ENCODE assay signal across 8 cellular contexts in genomic region chr16:67841198-67841815, GRCh38. TPM values are rescaled to one million over a fixed set of nuclear protein-coding genes. Genes with fewer than 3 reads are reported as not detected.
DNase-seq lines count a peak whose midpoint lies in the region; ATAC-seq, FAIRE-seq and TF ChIP-seq lines count a peak whose summit lies in the region.

No MANE protein-coding gene starts in this region.

- H3K27ac Mint-ChIP-seq in activated CD8-positive, alpha-beta memory T cell treated with anti-CD3 and anti-CD28 coated beads, Interleukin-2, amount 10 ng/mL, durations not matched to agents 7 days and 5 days, result peak overlapping the region; percentile 98
- peak overlapping the region; percentile 88 for H3K27ac Mint-ChIP-seq in astrocyte (ENCODE audit: unreplicated experiment)

- H3K36me3 ChIP-seq in astrocyte (ENCODE audit: insufficient read depth, low read length), result no peaks in the 10 kb centered on the region
- H3K36me3 ChIP-seq in liver (ENCODE audit: control insufficient read depth in 4 of 4, insufficient read depth in 3 of 4, low read depth in 1 of 4, low read length in 3 of 4), result no peaks in the 10 kb centered on the region
- H3K36me3 ChIP-seq in thymus (ENCODE audit: control insufficient read depth, insufficient read depth), result peaks cover 3% of the 10 kb centered on the region

- H3K4me3 ChIP-seq in astrocyte (ENCODE audit: insufficient read depth, low read depth, low read length) (peak overlapping the region; percentile 89), liver (ENCODE audit: low read depth in 1 of 3, low read length in 3 of 3) (peak overlapping the region in 2 of 3 donors; percentile 60 to 78), thymus (ENCODE audit: low read length) (peak overlapping the region; percentile 76)

- peaks cover 5% of the 10 kb centered on the region for H3K36me3 Mint-ChIP-seq in activated CD8-positive, alpha-beta memory T cell treated with anti-CD3 and anti-CD28 coated beads, Interleukin-2, amount 10 ng/mL, durations not matched to agents 7 days and 5 days
- peaks cover 2% of the 10 kb centered on the region for H3K36me3 Mint-ChIP-seq in astrocyte (ENCODE audit: low read depth, unreplicated experiment)

- DNase-seq in activated CD8-positive, alpha-beta memory T cell treated with anti-CD3 and anti-CD28 coated beads, Interleukin-2, amount 10 ng/mL, durations not matched to agents 7 days and 5 days, result no peak
- DNase-seq in activated CD8-positive, alpha-beta memory T cell treated with anti-CD3 and anti-CD28 coated beads for 24 hours, result no peak
- DNase-seq in astrocyte (ENCODE audit: low read depth), result no peak
- no peak for DNase-seq in OCI-M1 (lab: John Stamatoyannopoulos, UW)
- no peak for DNase-seq in T1000 (lab: John Stamatoyannopoulos, UW)

- CTCF ChIA-PET in activated CD8-positive, alpha-beta memory T cell treated with anti-CD3 and anti-CD28 coated beads, Interleukin-2, amount 10 ng/mL, durations not matched to agents 7 days and 5 days (lab: Charles Lee), result interaction anchor here (0.7 to 1.8 kb wide), 4 partner anchors 25 to 939 kb away, joined by 3 to 9 read pairs (median 4); no protein-coding TSS in a partner anchor

- H3K4me1 Mint-ChIP-seq in activated CD8-positive, alpha-beta memory T cell treated with anti-CD3 and anti-CD28 coated beads, Interleukin-2, amount 10 ng/mL, durations not matched to agents 7 days and 5 days, result peaks cover 37% of the 10 kb centered on the region
- peaks cover 25% of the 10 kb centered on the region for H3K4me1 Mint-ChIP-seq in astrocyte (ENCODE audit: low read depth, unreplicated experiment)

- TF ChIP-seq CTCF in astrocyte (IDR thresholded peaks at IDR 0.05; ENCODE audit: insufficient read depth, low read depth, low read length) (no peak), liver (IDR thresholded peaks at IDR 0.05; ENCODE audit: low read depth, low read length, missing input control) (no peak)

- H3K9ac ChIP-seq in astrocyte (ENCODE audit: low read length) (peak overlapping the region; percentile 92), liver (ENCODE audit: low read depth in 1 of 2, low read length in 2 of 2) (peak overlapping the region in 1 of 2 donors; percentile 67)

- H3K27me3 ChIP-seq in astrocyte (ENCODE audit: insufficient read depth, low read length) (no peaks in the 10 kb centered on the region), liver (ENCODE audit: control insufficient read depth in 4 of 4, insufficient read depth in 4 of 4, low read length in 3 of 4) (no peaks in the 10 kb centered on the region), thymus (ENCODE audit: control insufficient read depth, insufficient read depth) (no peaks in the 10 kb centered on the region)

- TF ChIP-seq RAD21 in liver (IDR thresholded peaks at IDR 0.05), result no peak

- H3K27ac ChIP-seq in astrocyte (ENCODE audit: low read depth, low read length) (peak overlapping the region; percentile 98), liver (ENCODE audit: low read depth in 1 of 2, low read length in 2 of 2) (peak overlapping the region; percentile 97 to 99), thymus (ENCODE audit: low read depth) (peak overlapping the region; percentile 67)

- H3K4me3 Mint-ChIP-seq in activated CD8-positive, alpha-beta memory T cell treated with anti-CD3 and anti-CD28 coated beads, Interleukin-2, amount 10 ng/mL, durations not matched to agents 7 days and 5 days, result peak overlapping the region; percentile 91
- peak overlapping the region; percentile 84 for H3K4me3 Mint-ChIP-seq in astrocyte (ENCODE audit: unreplicated experiment)

- H3K9me3 ChIP-seq in astrocyte (ENCODE audit: insufficient read depth, low read depth, low read length) (no peaks in the 10 kb centered on the region), liver (ENCODE audit: control insufficient read depth in 4 of 4, low read length in 3 of 4) (no peaks in the 10 kb centered on the region), thymus (ENCODE audit: control insufficient read depth) (no peaks in the 10 kb centered on the region)

- FAIRE-seq in astrocyte (lab: Jason Lieb, UNC), result no peak

- H3K4me1 ChIP-seq in astrocyte (ENCODE audit: insufficient read depth, low read length), result peaks cover 37% of the 10 kb centered on the region
- peaks cover 7 to 39% (median 32%) of the 10 kb centered on the region in 4 donors for H3K4me1 ChIP-seq in liver (ENCODE audit: control insufficient read depth in 4 of 4, insufficient read depth in 4 of 4, low read length in 3 of 4)
- peaks cover 24% of the 10 kb centered on the region for H3K4me1 ChIP-seq in thymus (ENCODE audit: control insufficient read depth, insufficient read depth, low read length)

- H4K20me1 ChIP-seq in astrocyte (ENCODE audit: insufficient read depth, low read length), result peaks cover 16% of the 10 kb centered on the region

- H3K79me2 ChIP-seq in astrocyte (ENCODE audit: insufficient read depth, low read length), result peaks cover 39% of the 10 kb centered on the region

- no peaks in the 10 kb centered on the region for H3K27me3 Mint-ChIP-seq in activated CD8-positive, alpha-beta memory T cell treated with anti-CD3 and anti-CD28 coated beads, Interleukin-2, amount 10 ng/mL, durations not matched to agents 7 days and 5 days
- H3K27me3 Mint-ChIP-seq in astrocyte (ENCODE audit: low read depth, unreplicated experiment), result no peaks in the 10 kb centered on the region

- ATAC-seq in activated CD8-positive, alpha-beta memory T cell treated with anti-CD3 and anti-CD28 coated beads, Interleukin-2, amount 10 ng/mL, durations not matched to agents 7 days and 5 days, result no peak
- no peak for ATAC-seq in GM18907 (IDR thresholded peaks at IDR 0.05; ENCODE audit: unreplicated experiment)

- H2AFZ ChIP-seq in astrocyte (ENCODE audit: low read depth, low read length), result peak overlapping the region; percentile 96

- H3K4me2 ChIP-seq in astrocyte (ENCODE audit: low read length), result peak overlapping the region; percentile 91

- H3K9me3 Mint-ChIP-seq in activated CD8-positive, alpha-beta memory T cell treated with anti-CD3 and anti-CD28 coated beads, Interleukin-2, amount 10 ng/mL, durations not matched to agents 7 days and 5 days (ENCODE audit: low read depth), result no peaks in the 10 kb centered on the region
- no peaks in the 10 kb centered on the region for H3K9me3 Mint-ChIP-seq in astrocyte (ENCODE audit: unreplicated experiment)

- WGBS in liver, result 54% methylated on average over 17 of the region's 17 CpGs
- 77% methylated on average over 17 of the region's 17 CpGs for WGBS in thymus

TF ChIP-seq in liver, 16 proteins besides CTCF, POLR2A, EP300 and RAD21 (continues in another document):
- TF ChIP-seq EGR1 (IDR thresholded peaks at IDR 0.05; ENCODE audit: low read depth in 2 of 2) (no peak), ATF3 (IDR thresholded peaks at IDR 0.05) (no peak), FOXA2 (IDR thresholded peaks at IDR 0.05) (no peak), NR2F2 (IDR thresholded peaks at IDR 0.05) (no peak), GABPA (IDR thresholded peaks at IDR 0.05 in 1 of 2, conservative IDR thresholded peaks at IDR 0.05 in 1 of 2) (no peak), FOXA1 (IDR thresholded peaks at IDR 0.05) (no peak), YY1 (IDR thresholded peaks at IDR 0.05) (no peak)

RNA-seq across cellular contexts. Expression of gene THAP11, which starts 0.8 kb away (rescaled TPM):
- total RNA-seq in activated CD8-positive, alpha-beta memory T cell treated with anti-CD3 and anti-CD28 coated beads, Interleukin-2, amount 10 ng/mL, durations not matched to agents 7 days and 5 days, result 10 to 100 TPM; 47.9 to 52.7 TPM
- total RNA-seq in astrocyte (16.5 and 18.1 TPM in 2 replicates), liver (10 to 100 TPM; 14.1 to 19.7 TPM)
- polyA plus RNA-seq in liver (1 to 10 TPM; 6.7 to 9.5 TPM), thymus (25.7 TPM)

RNA-seq across cellular contexts. Expression of gene NUTF2, which starts 5.4 kb away (rescaled TPM):
- total RNA-seq in activated CD8-positive, alpha-beta memory T cell treated with anti-CD3 and anti-CD28 coated beads, Interleukin-2, amount 10 ng/mL, durations not matched to agents 7 days and 5 days, result 100 to 1,000 TPM; 114 to 137 TPM
- total RNA-seq in astrocyte, result 214 and 224 TPM in 2 replicates
- total RNA-seq in liver, result 10 to 100 TPM; 27.4 to 69.5 TPM
- 10 to 100 TPM; 51.0 to 58.7 TPM for polyA plus RNA-seq in liver
- polyA plus RNA-seq in thymus, result 106 TPM

RNA-seq across cellular contexts. Expression of gene CENPT, which starts 6.2 kb away (rescaled TPM):
- 10 to 100 TPM; 61.8 to 69.3 TPM for total RNA-seq in activated CD8-positive, alpha-beta memory T cell treated with anti-CD3 and anti-CD28 coated beads, Interleukin-2, amount 10 ng/mL, durations not matched to agents 7 days and 5 days
- total RNA-seq in astrocyte (67.3 and 79.3 TPM in 2 replicates), liver (10 to 100 TPM; 15.9 to 22.7 TPM)
- polyA plus RNA-seq in liver (10 to 100 TPM; 11.4 to 26.9 TPM), thymus (101 TPM)

RNA-seq across cellular contexts. Expression of gene EDC4, which starts 31.5 kb away (rescaled TPM):
- 100 to 1,000 TPM; 122 to 124 TPM for total RNA-seq in activated CD8-positive, alpha-beta memory T cell treated with anti-CD3 and anti-CD28 coated beads, Interleukin-2, amount 10 ng/mL, durations not matched to agents 7 days and 5 days
- 61.5 and 64.8 TPM in 2 replicates for total RNA-seq in astrocyte
- 10 to 100 TPM; 22.9 to 26.8 TPM for total RNA-seq in liver
- polyA plus RNA-seq in liver, result 10 to 100 TPM; 17.7 to 20.3 TPM
- polyA plus RNA-seq in thymus, result 45.0 TPM

RNA-seq across cellular contexts. Expression of gene TSNAXIP1, which starts 34.6 kb away (rescaled TPM):
- under 1 TPM; 0.12 to 0.45 TPM for total RNA-seq in activated CD8-positive, alpha-beta memory T cell treated with anti-CD3 and anti-CD28 coated beads, Interleukin-2, amount 10 ng/mL, durations not matched to agents 7 days and 5 days
- 1.3 and 1.5 TPM in 2 replicates for total RNA-seq in astrocyte
- total RNA-seq in liver, result under 1 TPM; 0.09 to 0.75 TPM
- 1 to 10 TPM in 1 of 2 donors, under 1 TPM in 1; 0.62 to 1.5 TPM for polyA plus RNA-seq in liver
- 2.0 TPM for polyA plus RNA-seq in thymus
